Comparison of ENCODE assay signal across 27 cellular contexts in genomic region chr11:120279490-120279889, GRCh38. TPM values are rescaled to one million over a fixed set of nuclear protein-coding genes. Genes with fewer than 3 reads are reported as not detected.
"Had no signal": no experiment of that assay in that cellular context is flagged by ENCODE, and none has a peak within 500 bp of the region (broad histone marks: within the 10 kb centered on the region; RNA-seq: fewer than 3 reads in every experiment).

No MANE protein-coding gene starts in this region.

- H3K4me3 ChIP-seq: coronary artery, dorsolateral prefrontal cortex, esophagus muscularis mucosa, gastrocnemius medialis, heart left ventricle had no signal

- H3K9me3 ChIP-seq: esophagus muscularis mucosa, gastrocnemius medialis, heart left ventricle had no signal

- H3K27ac ChIP-seq: brain microvascular endothelial cell, coronary artery, dorsolateral prefrontal cortex, esophagus muscularis mucosa, foreskin keratinocyte, gastrocnemius medialis, heart left ventricle had no signal

- H3K4me1 ChIP-seq: esophagus muscularis mucosa, foreskin keratinocyte had no signal

- DNase-seq: activated CD4-positive, alpha-beta T cell treated with anti-CD3 and anti-CD28 coated beads for 36 hours; activated CD4-positive, alpha-beta T cell treated with anti-CD3 and anti-CD28 coated beads, Interleukin-2, amount 10 ng/mL, durations not matched to agents 7 days and 5 days; activated CD4-positive, alpha-beta T cell treated with anti-CD3 and anti-CD28 coated beads, Interleukin-2, amount 50 U/mL, for 48 hours; activated CD4-positive, CD25-positive, alpha-beta regulatory T cell; activated CD4-positive, CD25-positive, alpha-beta regulatory T cell treated with anti-CD3 and anti-CD28 coated beads, Interleukin-2, amount 50 U/mL, for 72 hours; activated CD8-positive, alpha-beta memory T cell treated with anti-CD3 and anti-CD28 coated beads for 24 hours; activated CD8-positive, alpha-beta T cell treated with anti-CD3 and anti-CD28 coated beads for 36 hours; activated effector memory CD4-positive, alpha-beta T cell treated with Interleukin-2 at 50 U/mL for 16 hours; activated gamma-delta T cell treated with Interleukin-2 at 50 U/mL for 16 hours; activated naive CD4-positive, alpha-beta T cell treated with anti-CD3 and anti-CD28 coated beads, Interleukin-2, amount 50 U/mL, for 16 hours; activated naive CD4-positive, alpha-beta T cell treated with Interleukin-2 at 50 U/mL for 16 hours; activated T-cell treated with anti-CD3 and anti-CD28 coated beads, Interleukin-2, amount 50 U/mL, for 4 hours; amniotic stem cell; anterior cingulate cortex; brain microvascular endothelial cell; dorsolateral prefrontal cortex; effector memory CD4-positive, alpha-beta T cell; endodermal cell; foreskin keratinocyte; gastrocnemius medialis; glutamatergic neuron; heart left ventricle; T-helper 2 cell had no signal

- H3K36me3 ChIP-seq: brain microvascular endothelial cell, esophagus muscularis mucosa, gastrocnemius medialis, heart left ventricle had no signal

- H3K27me3 ChIP-seq: brain microvascular endothelial cell, dorsolateral prefrontal cortex, esophagus muscularis mucosa, foreskin keratinocyte, gastrocnemius medialis, heart left ventricle had no signal

RNA-seq across cellular contexts. Expression of gene POU2F3, which starts 39.5 kb away (rescaled TPM):
- total RNA-seq: activated CD4-positive, alpha-beta T cell treated with anti-CD3 and anti-CD28 coated beads for 36 hours; activated CD4-positive, alpha-beta T cell treated with anti-CD3 and anti-CD28 coated beads, Interleukin-2, amount 10 ng/mL, durations not matched to agents 7 days and 5 days; activated CD8-positive, alpha-beta T cell treated with anti-CD3 and anti-CD28 coated beads for 36 hours; activated T-cell treated with anti-CD3 and anti-CD28 coated beads, Interleukin-2, amount 50 U/mL, for 4 hours; bronchial epithelial cell; cardiac septum; esophagus muscularis mucosa; gastrocnemius medialis had no signal
